Comparison of ENCODE assay signal across 8 cellular contexts in the genomic region with DNA sequence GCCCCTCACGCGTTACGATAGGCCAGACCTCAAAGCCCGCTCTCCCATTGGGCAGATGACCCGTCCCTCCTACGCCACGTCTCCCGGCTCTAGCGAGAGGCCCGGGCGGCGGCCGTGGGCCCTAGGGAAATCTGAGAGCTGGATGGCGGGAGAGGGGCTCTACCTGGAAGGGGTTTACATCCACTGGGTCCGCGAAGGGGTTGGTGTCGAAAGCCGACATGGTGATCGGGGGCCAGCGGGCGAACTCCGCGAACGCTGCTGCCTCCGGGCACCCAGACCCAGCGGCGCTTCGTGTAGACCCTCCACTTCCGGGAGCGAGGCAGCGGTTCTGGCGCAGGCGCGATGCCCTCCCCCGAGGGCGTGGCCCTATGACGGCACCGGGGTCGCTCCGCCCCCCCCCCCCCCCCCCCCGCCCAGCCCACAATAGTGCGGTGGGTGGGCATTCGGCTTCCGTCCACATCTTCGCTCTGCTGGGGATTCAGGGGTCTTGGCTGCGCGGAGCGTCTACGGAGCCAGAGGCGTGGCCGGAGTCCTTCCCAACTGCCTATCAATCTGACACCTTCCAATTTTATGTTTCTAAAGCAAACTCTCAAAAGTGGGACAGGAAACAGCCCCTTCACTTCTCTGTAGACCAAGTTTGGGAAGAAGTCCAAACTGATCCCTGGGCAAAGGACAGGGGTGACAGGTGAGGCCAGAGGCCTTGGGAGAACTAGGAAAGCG. TPM values are rescaled to one million over a fixed set of nuclear protein-coding genes. Genes with fewer than 3 reads are reported as not detected.
DNase-seq lines count a peak whose midpoint lies in the region; ATAC-seq and TF ChIP-seq lines count a peak whose summit lies in the region.

A gene with protein sequence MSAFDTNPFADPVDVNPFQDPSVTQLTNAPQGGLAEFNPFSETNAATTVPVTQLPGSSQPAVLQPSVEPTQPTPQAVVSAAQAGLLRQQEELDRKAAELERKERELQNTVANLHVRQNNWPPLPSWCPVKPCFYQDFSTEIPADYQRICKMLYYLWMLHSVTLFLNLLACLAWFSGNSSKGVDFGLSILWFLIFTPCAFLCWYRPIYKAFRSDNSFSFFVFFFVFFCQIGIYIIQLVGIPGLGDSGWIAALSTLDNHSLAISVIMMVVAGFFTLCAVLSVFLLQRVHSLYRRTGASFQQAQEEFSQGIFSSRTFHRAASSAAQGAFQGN (minus strand): TSS at position 330 of the 720 bp plus-strand sequence. CDS start 110 bp downstream, at position 220.

- H3K27ac ChIP-seq in caudate nucleus (ENCODE audit: low read depth, low read length) (peak within 1 kb of the TSS; percentile 90), spleen (peak within 1 kb of the TSS; percentile 92 to 99 (median 96))

- H3K4me3 ChIP-seq in AG10803 (ENCODE audit: low read length) (peak within 1 kb of the TSS; percentile 94), spleen (peak within 1 kb of the TSS; percentile 57 to 89 (median 73))

- intact Hi-C loops in spleen (cut with DNase I; ENCODE audit: low total_unique reads), result no loop called here

- H3K27me3 ChIP-seq in spleen (replicated peaks in 1 of 7), result no peaks in the 10 kb centered on the region

- H3K36me3 ChIP-seq in spleen, result peaks cover 0 to 12% (median 0%) of the 10 kb centered on the region in 6 donors

- no peaks in the 10 kb centered on the region for H3K9me3 ChIP-seq in spleen

- peak; percentile 94 for DNase-seq in AG10803 (ENCODE audit: low read depth)
- DNase-seq in NCI-H345 treated with DMSO at 0.1 percent for 48 hours (lab: John Stamatoyannopoulos, UW; ENCODE audit: unreplicated experiment), result peak; percentile 78
- peak; percentile 77 to 89 (median 82) for DNase-seq in activated CD4-positive, CD25-positive, alpha-beta regulatory T cell (lab: John Stamatoyannopoulos, UW)
- DNase-seq in caudate nucleus (lab: John Stamatoyannopoulos, UW), result peak; percentile 82 to 98 (median 93)
- peak; percentile 93 for DNase-seq in inferior parietal cortex (ENCODE audit: extremely low spot score)
- DNase-seq in spleen, result peak; percentile 97

- H3K4me1 ChIP-seq in spleen, result peaks cover 43 to 54% (median 52%) of the 10 kb centered on the region in 6 donors

- TF ChIP-seq CTCF in AG10803 (conservative IDR thresholded peaks at IDR 0.05; ENCODE audit: low read length), result no peak
- TF ChIP-seq CTCF in spleen (IDR thresholded peaks at IDR 0.05 in 8 of 11, conservative IDR thresholded peaks at IDR 0.05 in 3 of 11), result peak in 3 of 11 experiments; percentile 14 to 18 (median 14)

- ATAC-seq in GM19035 (IDR thresholded peaks at IDR 0.05; ENCODE audit: unreplicated experiment), result peak; percentile 80
- ATAC-seq in HG03342 (IDR thresholded peaks at IDR 0.05; ENCODE audit: unreplicated experiment), result peak; percentile 80

- 0 to 1% (median 1%) methylated on average over 16 to 52 of the region's 52 CpGs for WGBS in spleen, 5 donors

- TF ChIP-seq POLR2A in spleen (IDR thresholded peaks at IDR 0.05), result peak in 1 of 3 donors; percentile 72

RNA-seq across cellular contexts. Expression of the gene that starts here (rescaled TPM):
- 100 to 1,000 TPM in 5 of 7 donors, 10 to 100 TPM in 2; 84.3 to 129 (median 113) TPM for total RNA-seq in spleen
- polyA plus RNA-seq in spleen, result 10 to 100 TPM; 34.7 to 48.1 (median 38.5) TPM

Comparison
In these comparisons a context has a peak if more than half of its experiments do, and no peak if none do; other contexts are left out.
1. Peak in every context shown above with its lines: DNase-seq, ATAC-seq, H3K4me3 ChIP-seq and H3K27ac ChIP-seq.